ENCODE assay signal across 8 cellular contexts in the genomic region with DNA sequence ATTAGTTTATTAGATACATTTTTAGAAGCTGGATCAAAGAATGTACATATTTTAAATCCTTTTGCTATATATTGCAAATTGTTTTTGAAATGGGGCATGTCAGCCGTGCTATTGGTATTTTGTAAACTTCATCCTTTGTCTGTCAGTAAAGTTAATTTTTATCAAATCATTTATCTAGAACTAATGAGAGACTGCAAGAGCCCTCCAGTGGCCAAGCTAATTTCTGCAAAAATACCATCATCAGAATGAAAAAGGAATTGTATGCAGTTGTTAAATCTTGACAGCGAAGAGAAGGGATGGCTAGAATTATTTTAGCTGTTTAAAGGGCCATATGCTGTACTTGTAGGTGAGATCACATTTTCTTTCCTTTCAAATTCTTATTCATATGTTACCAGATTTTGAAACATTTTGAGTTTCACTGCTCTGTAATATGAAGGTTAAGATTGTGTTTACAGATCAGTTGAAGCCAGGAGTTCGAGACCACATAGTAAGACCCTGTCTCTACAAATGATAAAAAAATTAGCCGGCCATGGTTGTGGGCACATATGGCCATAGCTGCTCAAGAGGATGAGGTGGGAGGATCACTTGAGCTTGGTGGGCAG. TPM values are rescaled to one million over a fixed set of nuclear protein-coding genes. Genes with fewer than 3 reads are reported as not detected.
DNase-seq lines count a peak whose midpoint lies in the region; ATAC-seq, FAIRE-seq and TF ChIP-seq lines count a peak whose summit lies in the region.

No MANE protein-coding gene starts in this region.

- no peak for TF ChIP-seq EP300 in transverse colon (IDR thresholded peaks at IDR 0.05; ENCODE audit: low read depth)

- FAIRE-seq in GM12892 (lab: Jason Lieb, UNC), result peak; percentile 30

- H3K27me3 ChIP-seq in transverse colon, result peaks cover 4% of the 10 kb centered on the region

- peak; percentile 28 to 44 (median 38) for TF ChIP-seq CTCF in transverse colon (IDR thresholded peaks at IDR 0.05)

- ATAC-seq in activated naive CD8-positive, alpha-beta T cell treated with anti-CD3 and anti-CD28 coated beads, Interleukin-2, amount 50 U/mL, for 24 hours, result no peak
- no peak for ATAC-seq in HG02870 (IDR thresholded peaks at IDR 0.05; ENCODE audit: unreplicated experiment)

- no peaks in the 10 kb centered on the region for H3K36me3 Mint-ChIP-seq in activated naive CD8-positive, alpha-beta T cell treated with anti-CD3 and anti-CD28 coated beads, Interleukin-2, amount 50 U/mL, for 24 hours (ENCODE audit: low read depth)

- H3K4me1 ChIP-seq in transverse colon, result no peaks in the 10 kb centered on the region

- in situ Hi-C loops in transverse colon (cut with MboI; ENCODE audit: low pct_ligation_motif_present in 1 of 4, low pct_unique_long_range_greater_than_20kb in 1 of 4, low sequenced_read_pairs in 3 of 4), result loop anchor here (10.0 to 25.0 kb wide), 5 partner anchors 98 to 404 kb away; no protein-coding TSS in a partner anchor

- no peak overlapping the region for H3K4me3 ChIP-seq in transverse colon

- H3K4me3 Mint-ChIP-seq in activated naive CD8-positive, alpha-beta T cell treated with anti-CD3 and anti-CD28 coated beads, Interleukin-2, amount 50 U/mL, for 24 hours, result no peak overlapping the region

- intact Hi-C loops in transverse colon (cut with DNase I; ENCODE audit: low total_unique reads), result loop anchor here (5.0 kb wide), 1 partner anchor 402 kb away; no protein-coding TSS in a partner anchor

- WGBS in transverse colon (ENCODE audit: low coverage in 1 of 2), 2 donors, result 20 to 48% methylated on average over 2 to 4 of the region's 4 CpGs

- H3K27ac Mint-ChIP-seq in activated naive CD8-positive, alpha-beta T cell treated with anti-CD3 and anti-CD28 coated beads, Interleukin-2, amount 50 U/mL, for 24 hours, result no peak overlapping the region

- no peaks in the 10 kb centered on the region for H3K9me3 Mint-ChIP-seq in activated naive CD8-positive, alpha-beta T cell treated with anti-CD3 and anti-CD28 coated beads, Interleukin-2, amount 50 U/mL, for 24 hours

- no peaks in the 10 kb centered on the region for H3K9me3 ChIP-seq in transverse colon

- no peaks in the 10 kb centered on the region for H3K36me3 ChIP-seq in transverse colon

- H3K4me1 Mint-ChIP-seq in activated naive CD8-positive, alpha-beta T cell treated with anti-CD3 and anti-CD28 coated beads, Interleukin-2, amount 50 U/mL, for 24 hours, result no peaks in the 10 kb centered on the region

- no peak for TF ChIP-seq POLR2A in GM12892 (IDR thresholded peaks at IDR 0.05; ENCODE audit: low read depth, low read length)
- no peak for TF ChIP-seq POLR2A in transverse colon (IDR thresholded peaks at IDR 0.05)

- no peaks in the 10 kb centered on the region for H3K27me3 Mint-ChIP-seq in activated naive CD8-positive, alpha-beta T cell treated with anti-CD3 and anti-CD28 coated beads, Interleukin-2, amount 50 U/mL, for 24 hours

- H3K27ac ChIP-seq in transverse colon, result no peak overlapping the region

- DNase-seq in A172 (ENCODE audit: low spot score) (peak; percentile 35), GM12892 (ENCODE audit: insufficient read length) (no peak), OCI-M1 (lab: John Stamatoyannopoulos, UW) (peak; percentile 60), fibroblast of peridontal ligament (ENCODE audit: extremely low read depth) (peak; percentile 69), transverse colon (no peak)
- DNase-seq in stimulated activated CD4-positive, alpha-beta T cell treated with anti-CD3 and anti-CD28 coated beads, Interleukin-2, amount 100 ng/mL, for 24 hours, result no peak
- no peak for DNase-seq in activated naive CD8-positive, alpha-beta T cell treated with anti-CD3 and anti-CD28 coated beads, Interleukin-2, amount 50 U/mL, for 24 hours

RNA-seq across cellular contexts. Expression of gene CLDN11, which starts 8.1 kb away (rescaled TPM):
- not detected in 2 replicates for total RNA-seq in A172 (2014; rRNA removed; shearing (Covaris generic))
- 0.17 TPM for polyA plus RNA-seq in GM12892 (2012; ENCODE audit: missing spikeins)
- 10 to 100 TPM in 1 of 4 donors, 1 to 10 TPM in 3; 4.6 to 13.5 (median 7.2) TPM for total RNA-seq in transverse colon

RNA-seq across cellular contexts. Expression of gene SKIL, which starts 53.0 kb away (rescaled TPM):
- 51.3 and 56.8 TPM in 2 replicates for total RNA-seq in A172 (2014; rRNA removed; shearing (Covaris generic))
- polyA plus RNA-seq in GM12892 (2012; ENCODE audit: missing spikeins), result 5.5 TPM
- 10 to 100 TPM; 27.0 to 78.4 (median 43.1) TPM for total RNA-seq in transverse colon

Comparison
In these comparisons a context has a peak if more than half of its experiments do, and no peak if none do; other contexts are left out.
1. DNase-seq: peak in A172 (single experiment), OCI-M1 (single experiment) and fibroblast of peridontal ligament (single experiment); none in GM12892 (single experiment), transverse colon (single experiment), stimulated activated CD4-positive, alpha-beta T cell treated with anti-CD3 and anti-CD28 coated beads, Interleukin-2, amount 100 ng/mL, for 24 hours (0 of 2) and activated naive CD8-positive, alpha-beta T cell treated with anti-CD3 and anti-CD28 coated beads, Interleukin-2, amount 50 U/mL, for 24 hours (single experiment).